Comparison of ENCODE assay signal across 8 cellular contexts in the genomic region with DNA sequence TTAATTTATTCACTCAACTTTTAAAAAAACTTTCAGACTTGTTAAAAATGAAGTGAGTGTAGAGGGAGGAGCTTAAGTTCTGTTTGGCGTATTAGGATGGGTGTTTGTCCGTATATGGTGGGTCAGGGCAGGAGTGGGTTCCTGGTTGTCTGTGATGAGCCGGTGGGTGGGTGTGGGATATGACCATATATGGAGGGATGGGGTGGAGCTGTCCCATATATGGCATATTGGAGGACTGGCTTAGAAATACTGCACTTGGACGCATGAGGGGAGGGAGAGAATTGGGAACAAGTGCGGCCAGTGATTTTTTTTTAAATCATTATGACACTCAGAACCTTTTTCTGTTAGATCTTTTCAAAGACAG. TPM values are rescaled to one million over a fixed set of nuclear protein-coding genes. Genes with fewer than 3 reads are reported as not detected.
DNase-seq lines count a peak whose midpoint lies in the region; TF ChIP-seq lines count a peak whose summit lies in the region.

No MANE protein-coding gene starts in this region.

- H3K79me2 ChIP-seq in SU-DHL-6 (ENCODE audit: insufficient read depth, low read length) (peaks cover 49% of the 10 kb centered on the region; the same call in 1 of the 2 replicates), parathyroid adenoma (peaks cover 26% of the 10 kb centered on the region)

- DNase-seq in ELF-1 (ENCODE audit: low read depth, low spot score) (peak; percentile 80), GOT3 (lab: John Stamatoyannopoulos, UW) (peak; percentile 28), LHCN-M2 (ENCODE audit: low read depth) (peak; percentile 86), adipocyte (ENCODE audit: low read depth) (peak; percentile 95), cardiac muscle cell (ENCODE audit: low read depth in 1 of 2, low spot score in 1 of 2) (peak; percentile 92 to 95), transverse colon (peak; percentile 83)

- WGBS in transverse colon (ENCODE audit: low coverage in 1 of 2), 2 donors, result 0 to 3% methylated on average over 4 to 5 of the region's 5 CpGs

- intact Hi-C loops in transverse colon (cut with DNase I; ENCODE audit: low total_unique reads), result no loop called here

- H3K4me2 ChIP-seq in SU-DHL-6 (ENCODE audit: low read depth, low read length, poor library complexity, severe bottlenecking) (peak overlapping the region; percentile 82), parathyroid adenoma (ENCODE audit: low read length) (peak overlapping the region; percentile 86)

- TF ChIP-seq POLR2A in transverse colon (IDR thresholded peaks at IDR 0.05), result no peak

- H3K36me3 ChIP-seq in SU-DHL-6 (ENCODE audit: low read length) (peaks cover 21% of the 10 kb centered on the region), adipocyte (ENCODE audit: control insufficient read depth, insufficient read depth, low read length, severe bottlenecking) (peaks cover 8% of the 10 kb centered on the region), cardiac muscle cell (peaks cover 8% of the 10 kb centered on the region), parathyroid adenoma (ENCODE audit: control insufficient read depth, insufficient read depth, low read length) (peaks cover 6% of the 10 kb centered on the region), transverse colon (no peaks in the 10 kb centered on the region)

- H2AFZ ChIP-seq in SU-DHL-6 (ENCODE audit: low read depth, low read length, severe bottlenecking) (peak overlapping the region; percentile 15), parathyroid adenoma (peak overlapping the region; percentile 48)

- H3K9ac ChIP-seq in SU-DHL-6 (ENCODE audit: low read length), result peak overlapping the region; percentile 52
- peak overlapping the region; percentile 88 for H3K9ac ChIP-seq in adipocyte (ENCODE audit: low read length)
- no peak overlapping the region for H3K9ac ChIP-seq in parathyroid adenoma

- TF ChIP-seq CTCF in SU-DHL-6 (IDR thresholded peaks at IDR 0.05; ENCODE audit: insufficient read depth, low read length, poor library complexity, severe bottlenecking), result no peak
- no peak for TF ChIP-seq CTCF in cardiac muscle cell (IDR thresholded peaks at IDR 0.05; ENCODE audit: low read depth, low read length)
- TF ChIP-seq CTCF in parathyroid adenoma (IDR thresholded peaks at IDR 0.05), result no peak
- TF ChIP-seq CTCF in transverse colon (IDR thresholded peaks at IDR 0.05), result peak in 1 of 5 experiments; percentile 10

- peaks cover 16% of the 10 kb centered on the region for H3K4me1 ChIP-seq in adipocyte (ENCODE audit: control insufficient read depth, insufficient read depth, low read length)
- H3K4me1 ChIP-seq in cardiac muscle cell (ENCODE audit: low read depth), result peaks cover 26% of the 10 kb centered on the region
- H3K4me1 ChIP-seq in parathyroid adenoma, result peaks cover 10% of the 10 kb centered on the region
- H3K4me1 ChIP-seq in transverse colon, result peaks cover 13 to 49% (median 17%) of the 10 kb centered on the region in 4 donors

- peak overlapping the region; percentile 51 for H3K27ac ChIP-seq in SU-DHL-6 (ENCODE audit: low read depth, low read length)
- peak overlapping the region; percentile 99 for H3K27ac ChIP-seq in cardiac muscle cell
- peak overlapping the region; percentile 99 for H3K27ac ChIP-seq in parathyroid adenoma
- H3K27ac ChIP-seq in transverse colon, result peak overlapping the region; percentile 96 to 99 (median 98)

- H3K9me3 ChIP-seq in SU-DHL-6 (ENCODE audit: insufficient read depth, low read length), result peaks cover 13% of the 10 kb centered on the region
- peaks cover 27% of the 10 kb centered on the region for H3K9me3 ChIP-seq in adipocyte (ENCODE audit: control insufficient read depth, low read length)
- H3K9me3 ChIP-seq in cardiac muscle cell (ENCODE audit: low read depth), result no peaks in the 10 kb centered on the region
- peaks cover 5% of the 10 kb centered on the region for H3K9me3 ChIP-seq in parathyroid adenoma (ENCODE audit: control insufficient read depth, low read length)
- peaks cover 18 to 23% of the 10 kb centered on the region in 2 donors for H3K9me3 ChIP-seq in transverse colon

- in situ Hi-C loops in transverse colon (cut with MboI; ENCODE audit: low pct_ligation_motif_present in 1 of 4, low pct_unique_long_range_greater_than_20kb in 1 of 4, low sequenced_read_pairs in 3 of 4), result loop anchor here in 1 of 4 donors (10.0 kb wide), 1 partner anchor 218 kb away; no protein-coding TSS in a partner anchor

- TF ChIP-seq EP300 in transverse colon (IDR thresholded peaks at IDR 0.05; ENCODE audit: low read depth), result no peak

- H3K9me2 ChIP-seq in SU-DHL-6 (replicated peaks; ENCODE audit: insufficient read depth, low read length), result no peaks in the 10 kb centered on the region

- H3K27me3 ChIP-seq in SU-DHL-6 (ENCODE audit: low read length) (no peaks in the 10 kb centered on the region), adipocyte (replicated peaks; ENCODE audit: control insufficient read depth, insufficient read depth, low read length) (no peaks in the 10 kb centered on the region), cardiac muscle cell (no peaks in the 10 kb centered on the region), parathyroid adenoma (ENCODE audit: control insufficient read depth, insufficient read depth, low read length) (no peaks in the 10 kb centered on the region), transverse colon (no peaks in the 10 kb centered on the region)

- H3F3A ChIP-seq in SU-DHL-6 (ENCODE audit: insufficient read depth), result peaks cover 17% of the 10 kb centered on the region

- peak overlapping the region; percentile 66 for H3K4me3 ChIP-seq in SU-DHL-6 (ENCODE audit: insufficient read depth, low read length, poor library complexity, severe bottlenecking)
- H3K4me3 ChIP-seq in adipocyte (ENCODE audit: low read length), result peak overlapping the region; percentile 88
- peak overlapping the region; percentile 74 for H3K4me3 ChIP-seq in cardiac muscle cell
- H3K4me3 ChIP-seq in parathyroid adenoma (ENCODE audit: low read depth, low read length), result peak overlapping the region; percentile 83
- H3K4me3 ChIP-seq in transverse colon, result peak overlapping the region; percentile 56 to 85 (median 64)

- H4K20me1 ChIP-seq in SU-DHL-6 (ENCODE audit: low read depth, low read length), result peaks cover 4% of the 10 kb centered on the region

RNA-seq across cellular contexts. Expression of a gene that starts 1.5 kb away (rescaled TPM):
- total RNA-seq in LHCN-M2 (2014; rRNA removed), result 18.9 and 20.4 TPM in 2 replicates
- polyA plus RNA-seq in LHCN-M2 (2012), result 7.8 TPM
- 45.0 and 55.6 TPM in 2 replicates for total RNA-seq in cardiac muscle cell
- 40.7 and 47.2 TPM in 2 replicates for polyA plus RNA-seq in cardiac muscle cell
- total RNA-seq in transverse colon, result 100 to 1,000 TPM in 1 of 4 donors, 10 to 100 TPM in 3; 40.4 to 173 (median 55.0) TPM

Comparison
In these comparisons a context has a peak if more than half of its experiments do, and no peak if none do; other contexts are left out.
1. Peak in every context shown above with its lines: DNase-seq, H3K4me3 ChIP-seq and H3K27ac ChIP-seq.
2. DNase-seq: peak in every context shown above with its lines; median percentile 95 in adipocyte; 94 in cardiac muscle cell; 86 in LHCN-M2; 83 in transverse colon; 80 in ELF-1; 28 in GOT3.